ENCODE assay signal across 8 cellular contexts in genomic region chr6:6758915-6759654, GRCh38.
DNase-seq lines count a peak whose midpoint lies in the region; ATAC-seq, FAIRE-seq and TF ChIP-seq lines count a peak whose summit lies in the region.

No MANE protein-coding gene starts in this region.

- H3K9me1 ChIP-seq in keratinocyte (ENCODE audit: control insufficient read depth, extremely low read depth, insufficient read depth, low read length): no peaks in the 10 kb centered on the region

- H3K4me1 ChIP-seq in breast epithelium (no peaks in the 10 kb centered on the region), keratinocyte (ENCODE audit: control insufficient read depth, extremely low read depth, insufficient read depth, low read length) (no peaks in the 10 kb centered on the region)

- dilution Hi-C loops in keratinocyte (cut with MboI; ENCODE audit: extremely low pct_ligation_motif_present, low sequenced_read_pairs): no loop called here

- peaks cover 4 to 19% of the 10 kb centered on the region in 2 donors for H3K4me1 Mint-ChIP-seq in stimulated activated naive B cell treated with anti-CD40 and anti-IgM and Interleukin-4, amounts not matched to agents 10 μg/mL and 1 μg/mL and 100 μg/mL, for 72 hours

- TF ChIP-seq POLR2A in breast epithelium (IDR thresholded peaks at IDR 0.05): no peak

- TF ChIP-seq CTCF in D721Med (IDR thresholded peaks at IDR 0.05; ENCODE audit: insufficient read depth, missing control alignments): peak; percentile 41
- TF ChIP-seq CTCF in breast epithelium (IDR thresholded peaks at IDR 0.05): peak; percentile 39 to 60 (median 42)
- peak; percentile 20 to 52 (median 40) for TF ChIP-seq CTCF in keratinocyte (optimal IDR thresholded peaks at IDR 0.05 in 1 of 3, IDR thresholded peaks at IDR 0.05 in 1 of 3, conservative IDR thresholded peaks at IDR 0.05 in 1 of 3; ENCODE audit: extremely low read depth in 1 of 3, insufficient read depth in 2 of 3, low read length in 3 of 3)

- no peak overlapping the region for H2AFZ ChIP-seq in keratinocyte (ENCODE audit: control insufficient read depth, low read length)

- H3K9me3 ChIP-seq in breast epithelium (no peaks in the 10 kb centered on the region), keratinocyte (ENCODE audit: control insufficient read depth, low read depth, low read length) (no peaks in the 10 kb centered on the region)

- H3K27ac ChIP-seq in breast epithelium: peak overlapping the region; percentile 72 to 73
- H3K27ac ChIP-seq in keratinocyte (ENCODE audit: control insufficient read depth, insufficient read depth, low read length): no peak overlapping the region

- FAIRE-seq in D721Med (lab: Jason Lieb, UNC): no peak
- FAIRE-seq in GM19239 (lab: Jason Lieb, UNC): peak; percentile 93
- no peak for FAIRE-seq in keratinocyte (lab: Jason Lieb, UNC)

- no peaks in the 10 kb centered on the region for H3K27me3 ChIP-seq in breast epithelium
- no peaks in the 10 kb centered on the region for H3K27me3 ChIP-seq in keratinocyte (ENCODE audit: control insufficient read depth, extremely low read depth, insufficient read depth, low read length)

- H3K27ac Mint-ChIP-seq in stimulated activated naive B cell treated with anti-CD40 and anti-IgM and Interleukin-4, amounts not matched to agents 10 μg/mL and 1 μg/mL and 100 μg/mL, for 72 hours: no peak overlapping the region

- H3K4me3 Mint-ChIP-seq in stimulated activated naive B cell treated with anti-CD40 and anti-IgM and Interleukin-4, amounts not matched to agents 10 μg/mL and 1 μg/mL and 100 μg/mL, for 72 hours: no peak overlapping the region

- peak; percentile 94 for ATAC-seq in HG03354 (IDR thresholded peaks at IDR 0.05; ENCODE audit: poor library complexity, severe bottlenecking, unreplicated experiment)
- peak; percentile 84 to 87 for ATAC-seq in stimulated activated naive B cell treated with anti-CD40 and anti-IgM and Interleukin-4, amounts not matched to agents 10 μg/mL and 1 μg/mL and 100 μg/mL, for 72 hours (replicated peaks)

- H3K9ac ChIP-seq in keratinocyte (ENCODE audit: control insufficient read depth, extremely low read depth, insufficient read depth, low read length): no peak overlapping the region

- peaks cover 0 to 2% of the 10 kb centered on the region in 2 donors for H3K9me3 Mint-ChIP-seq in stimulated activated naive B cell treated with anti-CD40 and anti-IgM and Interleukin-4, amounts not matched to agents 10 μg/mL and 1 μg/mL and 100 μg/mL, for 72 hours

- DNase-seq in D721Med (ENCODE audit: insufficient read length, low spot score): no peak
- peak; percentile 59 for DNase-seq in GM19239 (ENCODE audit: insufficient read length, low spot score)
- DNase-seq in NCI-H774 (lab: John Stamatoyannopoulos, UW): peak; percentile 66
- no peak for DNase-seq in breast epithelium (ENCODE audit: low spot score in 2 of 2)
- DNase-seq in keratinocyte (ENCODE audit: low read depth, low spot score): no peak
- peak; percentile 47 for DNase-seq in stimulated activated naive B cell treated with anti-CD40 and anti-IgM and Interleukin-4, amounts not matched to agents 10 μg/mL and 1 μg/mL and 100 μg/mL, for 72 hours
- no peak for DNase-seq in GF-D8 (lab: John Stamatoyannopoulos, UW)

- peak overlapping the region in 2 of 3 donors; percentile 7 to 11 for H3K4me3 ChIP-seq in breast epithelium
- no peak overlapping the region for H3K4me3 ChIP-seq in keratinocyte (ENCODE audit: control insufficient read depth in 2 of 3, extremely low read depth in 1 of 3, insufficient read depth in 2 of 3, low read depth in 1 of 3, low read length in 3 of 3)

- H3K36me3 ChIP-seq in breast epithelium (no peaks in the 10 kb centered on the region), keratinocyte (ENCODE audit: control insufficient read depth in 2 of 2, extremely low read depth in 1 of 2, insufficient read depth in 2 of 2, low read length in 2 of 2) (no peaks in the 10 kb centered on the region)

- H3K36me3 Mint-ChIP-seq in stimulated activated naive B cell treated with anti-CD40 and anti-IgM and Interleukin-4, amounts not matched to agents 10 μg/mL and 1 μg/mL and 100 μg/mL, for 72 hours: no peaks in the 10 kb centered on the region

- H3K27me3 Mint-ChIP-seq in stimulated activated naive B cell treated with anti-CD40 and anti-IgM and Interleukin-4, amounts not matched to agents 10 μg/mL and 1 μg/mL and 100 μg/mL, for 72 hours: peaks cover 0 to 3% of the 10 kb centered on the region in 2 donors

- no peak overlapping the region for H3K4me2 ChIP-seq in keratinocyte (ENCODE audit: control insufficient read depth, extremely low read depth, insufficient read depth, low read depth, low read length)

- intact Hi-C loops in breast epithelium (cut with DNase I; ENCODE audit: low total_unique reads): no loop called here

- H4K20me1 ChIP-seq in keratinocyte (ENCODE audit: control insufficient read depth, extremely low read depth, insufficient read depth, low read length): no peaks in the 10 kb centered on the region

- H3K79me2 ChIP-seq in keratinocyte (ENCODE audit: control insufficient read depth, insufficient read depth, low read length): no peaks in the 10 kb centered on the region

Comparison
In these comparisons a context has a peak if more than half of its experiments do, and no peak if none do; other contexts are left out.
1. DNase-seq: peak in GM19239 (single experiment), NCI-H774 (single experiment) and stimulated activated naive B cell treated with anti-CD40 and anti-IgM and Interleukin-4, amounts not matched to agents 10 μg/mL and 1 μg/mL and 100 μg/mL, for 72 hours (single experiment); none in D721Med (single experiment), breast epithelium (0 of 2), keratinocyte (single experiment) and GF-D8 (single experiment).
2. H3K4me3 ChIP-seq: peak in breast epithelium (2 of 3); none in keratinocyte (0 of 3).
3. Peak in every context shown above with its lines, with median percentiles within 50 percentile points of each other: CTCF ChIP-seq.